ENCODE assay signal across 18 cellular contexts in the genomic region with DNA sequence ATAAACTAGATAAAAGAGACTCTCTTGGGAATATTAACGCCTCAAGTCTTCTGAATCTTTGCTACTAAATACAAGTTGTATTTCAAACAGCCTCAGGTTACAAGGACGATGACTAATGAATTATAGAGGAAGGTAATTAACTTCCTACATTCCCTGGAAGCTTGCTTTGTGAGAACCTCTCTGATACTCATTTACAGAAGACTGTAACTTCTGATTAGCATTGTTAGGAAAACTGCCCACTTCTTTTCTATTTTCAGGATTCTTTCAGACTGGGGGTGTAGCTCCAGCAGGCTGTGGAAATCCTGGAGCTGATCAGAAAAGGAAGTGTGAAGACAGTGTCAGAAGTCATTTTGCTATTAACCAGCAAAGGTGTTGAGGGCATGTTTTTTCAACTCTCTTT.
A peak's percentile ranks its signal among the peaks of the same experiment; 100 is the strongest.
DNase-seq lines count a peak whose midpoint lies in the region; ATAC-seq and TF ChIP-seq lines count a peak whose summit lies in the region.
"Had no signal": no experiment of that assay in that cellular context is flagged by ENCODE, and none has a peak within 500 bp of the region (broad histone marks: within the 10 kb centered on the region; RNA-seq: fewer than 3 reads in every experiment).

No MANE protein-coding gene starts in this region.

- in situ Hi-C loops in GM23248 (cut with MboI): no loop called here

- no peak for TF ChIP-seq CTCF in PC-9 (conservative IDR thresholded peaks at IDR 0.05)
- no peak for TF ChIP-seq CTCF in epithelial cell of esophagus (IDR thresholded peaks at IDR 0.05; ENCODE audit: insufficient read depth, low read depth, low read length, missing control alignments)
- no peak for TF ChIP-seq CTCF in osteoblast (IDR thresholded peaks at IDR 0.05; ENCODE audit: extremely low read depth, low read depth, low read length)
- no peak for TF ChIP-seq CTCF in suprapubic skin (IDR thresholded peaks at IDR 0.05)

- POLR2A ChIA-PET in PC-9 (lab: Charles Lee; ENCODE audit: unreplicated experiment): interaction anchor here (0.5 kb wide), 1 partner anchor 20 kb away, joined by 6 read pairs; no protein-coding TSS in a partner anchor

- H3K4me1 ChIP-seq in GM23248 (ENCODE audit: insufficient read depth) (peaks cover 14% of the 10 kb centered on the region), PC-9 (replicated peaks; ENCODE audit: insufficient read depth) (0 out of 2 replicates have a peak, but pooled peaks cover 11% of the 10 kb centered on the region), osteoblast (ENCODE audit: insufficient read depth, low read length) (no peaks in the 10 kb centered on the region), suprapubic skin (no peaks in the 10 kb centered on the region)
- H3K4me1 ChIP-seq: heart left ventricle, right lobe of liver had no signal

- H3K79me2 ChIP-seq in GM23248 (ENCODE audit: insufficient read depth): no peaks in the 10 kb centered on the region
- H3K79me2 ChIP-seq in PC-9 (ENCODE audit: low read depth): no peaks in the 10 kb centered on the region
- H3K79me2 ChIP-seq in osteoblast (ENCODE audit: insufficient read depth, low read length): no peaks in the 10 kb centered on the region

- H3F3A ChIP-seq in GM23248 (ENCODE audit: insufficient read depth): peaks cover 11% of the 10 kb centered on the region
- no peaks in the 10 kb centered on the region for H3F3A ChIP-seq in PC-9 (ENCODE audit: insufficient read depth, low read depth)

- ATAC-seq in HG02759 (IDR thresholded peaks at IDR 0.05; ENCODE audit: unreplicated experiment): no peak
- ATAC-seq: heart left ventricle, Panc1, right lobe of liver had no signal

- H2AFZ ChIP-seq in GM23248: peak overlapping the region; percentile 32; the same call in 1 of the 2 replicates
- H2AFZ ChIP-seq in PC-9: peak overlapping the region; percentile 10; the same call in 1 of the 2 replicates
- H2AFZ ChIP-seq in osteoblast (ENCODE audit: low read length): no peak overlapping the region

- H3K4me2 ChIP-seq in GM23248 (ENCODE audit: unreplicated experiment) (no peak overlapping the region), PC-9 (peak overlapping the region; percentile 23; the same call in 1 of the 2 replicates), osteoblast (ENCODE audit: insufficient read depth, low read length) (no peak overlapping the region)

- intact Hi-C loops in PC-9 (cut with micrococcal nuclease; ENCODE audit: unreplicated experiment): no loop called here

- H3K9me2 ChIP-seq in GM23248 (ENCODE audit: insufficient read depth) (no peaks in the 10 kb centered on the region), PC-9 (ENCODE audit: insufficient read depth) (no peaks in the 10 kb centered on the region)

- H3K36me3 ChIP-seq in GM23248 (ENCODE audit: low read depth): no peaks in the 10 kb centered on the region
- H3K36me3 ChIP-seq in PC-9 (ENCODE audit: low read depth): no peaks in the 10 kb centered on the region
- no peaks in the 10 kb centered on the region for H3K36me3 ChIP-seq in osteoblast (ENCODE audit: insufficient read depth, low read length)
- H3K36me3 ChIP-seq in suprapubic skin: no peaks in the 10 kb centered on the region
- H3K36me3 ChIP-seq: heart left ventricle, right lobe of liver had no signal

- H4K20me1 ChIP-seq in GM23248 (ENCODE audit: insufficient read depth): no peaks in the 10 kb centered on the region
- no peaks in the 10 kb centered on the region for H4K20me1 ChIP-seq in PC-9 (ENCODE audit: insufficient read depth)
- no peaks in the 10 kb centered on the region for H4K20me1 ChIP-seq in osteoblast (ENCODE audit: insufficient read depth, low read length)

- no peak overlapping the region for H3K4me3 ChIP-seq in GM23248
- no peak overlapping the region for H3K4me3 ChIP-seq in PC-9
- no peak overlapping the region for H3K4me3 ChIP-seq in epithelial cell of esophagus (ENCODE audit: low read length)
- H3K4me3 ChIP-seq in osteoblast (ENCODE audit: insufficient read depth, low read length): no peak overlapping the region
- H3K4me3 ChIP-seq in suprapubic skin: no peak overlapping the region
- H3K4me3 ChIP-seq: heart left ventricle, right lobe of liver had no signal

- no TSS peak for BruUV-seq in PC-9 (replicated peaks; lab: Mats Ljungman, UMichigan)

- no peak overlapping the region for H3K9ac ChIP-seq in GM23248

- no peaks in the 10 kb centered on the region for H3K9me3 ChIP-seq in GM23248 (ENCODE audit: low read depth)
- H3K9me3 ChIP-seq in PC-9 (ENCODE audit: insufficient read depth, low read depth): no peaks in the 10 kb centered on the region; the same call in 1 of the 2 replicates
- no peaks in the 10 kb centered on the region for H3K9me3 ChIP-seq in osteoblast (ENCODE audit: low read depth, low read length)
- no peaks in the 10 kb centered on the region for H3K9me3 ChIP-seq in suprapubic skin
- H3K9me3 ChIP-seq: right lobe of liver had no signal

- CTCF ChIA-PET in PC-9 (lab: Charles Lee): interaction anchor here (0.6 to 0.8 kb wide), 3 partner anchors 335 to 1348 kb away, joined by 3 to 10 read pairs (median 5); no protein-coding TSS in a partner anchor

- DNase-seq in GM23248 (peak; percentile 27), PC-9 (no peak), epithelial cell of esophagus (ENCODE audit: low read depth) (peak; percentile 80), osteoblast (ENCODE audit: insufficient read length, low spot score, missing footprints) (peak; percentile 2), NCI-H1417 treated with DMSO at 0.1 percent for 48 hours (lab: John Stamatoyannopoulos, UW) (no peak), suprapubic skin (ENCODE audit: low spot score in 2 of 2) (no peak)
- DNase-seq: activated naive CD8-positive, alpha-beta T cell treated with anti-CD3 and anti-CD28 coated beads for 36 hours; AML-193; dermis blood vessel endothelial cell; heart left ventricle; islet precursor cell; Karpas-422; NCI-H1105 treated with DMSO at 0.1 percent for 48 hours; right lobe of liver; stimulated activated CD4-positive, alpha-beta T cell treated with anti-CD3 and anti-CD28 coated beads, Interleukin-1b, Interleukin-23, amount 100 ng/mL, for 48 hours; T-helper 1 cell had no signal

- WGBS in GM23248 (ENCODE audit: low coverage in 1 of 2, low lambda C conversion rate in 2 of 2, missing lambda C conversion rate in 2 of 2), 2 experiments: 9 to 15% methylated on average over 2 of the region's 2 CpGs
- WGBS in suprapubic skin: 23% methylated on average over 2 of the region's 2 CpGs

- H3K27ac ChIP-seq in GM23248: no peak overlapping the region
- peak overlapping the region; percentile 22 for H3K27ac ChIP-seq in PC-9
- no peak overlapping the region for H3K27ac ChIP-seq in osteoblast (ENCODE audit: low read depth, low read length)
- no peak overlapping the region for H3K27ac ChIP-seq in suprapubic skin
- H3K27ac ChIP-seq: heart left ventricle, right lobe of liver had no signal

- no peak for TF ChIP-seq POLR2A in suprapubic skin (IDR thresholded peaks at IDR 0.05)

- H3K27me3 ChIP-seq in GM23248 (replicated peaks; ENCODE audit: insufficient read depth) (no peaks in the 10 kb centered on the region), PC-9 (ENCODE audit: insufficient read depth, low read depth) (no peaks in the 10 kb centered on the region), osteoblast (ENCODE audit: insufficient read depth, low read length) (no peaks in the 10 kb centered on the region), suprapubic skin (no peaks in the 10 kb centered on the region)
- H3K27me3 ChIP-seq: heart left ventricle, right lobe of liver had no signal

- no peak for TF ChIP-seq EP300 in suprapubic skin (IDR thresholded peaks at IDR 0.05)

Comparison
In these comparisons a context has a peak if more than half of its experiments do, and no peak if none do; other contexts are left out.
1. DNase-seq: peak in GM23248 (single experiment), epithelial cell of esophagus (single experiment) and osteoblast (single experiment); none in PC-9 (0 of 2), NCI-H1417 treated with DMSO at 0.1 percent for 48 hours (single experiment) and suprapubic skin (0 of 2).